Comparison of ENCODE assay signal across 8 cellular contexts in the genomic region with DNA sequence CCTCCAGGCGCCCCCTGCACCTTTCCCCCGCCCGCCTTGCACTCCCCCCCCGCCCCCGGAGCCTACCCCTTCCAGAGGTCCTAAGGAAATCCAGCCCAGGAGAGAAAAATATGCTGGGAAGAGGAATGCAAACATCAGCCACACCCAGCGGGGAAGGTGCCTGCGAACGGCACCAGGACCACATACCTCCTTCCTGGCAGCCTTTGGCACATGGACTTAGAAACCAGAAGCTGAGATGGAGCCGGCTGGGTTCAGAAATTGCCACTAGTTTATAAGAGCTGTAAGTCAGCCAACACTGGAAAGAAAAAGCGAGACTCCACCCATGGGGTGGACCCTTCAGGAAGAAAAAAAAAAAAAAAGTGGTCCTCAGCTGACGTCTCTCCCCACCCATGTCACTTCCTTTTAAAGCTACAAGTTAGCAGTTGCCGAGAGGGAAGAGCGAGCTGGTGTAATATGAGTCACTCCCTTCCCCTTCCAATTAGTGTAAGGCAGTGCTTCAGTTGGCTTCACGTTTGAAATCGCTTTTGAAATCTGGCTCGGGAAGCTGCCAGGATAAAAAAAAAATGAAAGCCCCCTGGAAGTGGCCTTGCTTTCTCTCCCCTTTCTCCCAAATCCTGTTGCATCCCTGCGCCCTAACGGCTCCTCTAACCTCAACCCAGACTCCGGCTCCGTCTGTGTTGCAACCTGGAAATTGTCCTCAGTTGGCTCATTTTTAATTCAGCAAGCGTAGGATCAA. TPM values are rescaled to one million over a fixed set of nuclear protein-coding genes. Genes with fewer than 3 reads are reported as not detected.
DNase-seq lines count a peak whose midpoint lies in the region; ATAC-seq, FAIRE-seq and TF ChIP-seq lines count a peak whose summit lies in the region.

AGPAT4 (minus strand) TSS at position 310 of the 736 bp plus-strand sequence. CDS start 41,848 bp downstream, outside the sequence.

- TF ChIP-seq CTCF in AG09309 (IDR thresholded peaks at IDR 0.05; ENCODE audit: control insufficient read depth, insufficient read depth, low read depth, low read length, missing control alignments) (no peak), kidney (IDR thresholded peaks at IDR 0.05; ENCODE audit: borderline replicate concordance, extremely low read depth, insufficient read depth) (no peak)

- H3K9ac ChIP-seq in kidney (ENCODE audit: low read length in 2 of 2): peak within 1 kb of the TSS; percentile 74 to 75

- H3K27ac ChIP-seq in kidney (ENCODE audit: low read depth in 2 of 2, low read length in 2 of 2): peak within 1 kb of the TSS; percentile 13 to 44

- FAIRE-seq in kidney (lab: Jason Lieb, UNC): peak; percentile 97

- TF ChIP-seq POLR2A in GM18951 (IDR thresholded peaks at IDR 0.05; ENCODE audit: extremely low read depth, insufficient read depth, insufficient read length): peak; percentile 41

- H3K9me3 ChIP-seq in kidney (ENCODE audit: control insufficient read depth in 1 of 2, low read length in 2 of 2): no peaks in the 10 kb centered on the region

- ATAC-seq in HG03159 (IDR thresholded peaks at IDR 0.05; ENCODE audit: unreplicated experiment): peak; percentile 95

- H3K36me3 ChIP-seq in kidney (ENCODE audit: control insufficient read depth in 1 of 2, insufficient read depth in 2 of 2, low read length in 2 of 2): no peaks in the 10 kb centered on the region

- intact Hi-C loops in kidney (cut with DNase I): no loop called here

- H3K4me1 ChIP-seq in kidney (ENCODE audit: control insufficient read depth in 1 of 2, insufficient read depth in 1 of 2, low read depth in 1 of 2, low read length in 2 of 2): peaks cover 0 to 5% of the 10 kb centered on the region in 2 donors

- in situ Hi-C loops in GM18951 (cut with MboI; ENCODE audit: low sequenced_read_pairs, unreplicated experiment): no loop called here

- DNase-seq in AG09309 (ENCODE audit: low read depth) (peak; percentile 93), NCI-H345 treated with DMSO at 0.1 percent for 48 hours (lab: John Stamatoyannopoulos, UW; ENCODE audit: unreplicated experiment) (peak; percentile 59), cerebellum (ENCODE audit: low spot score) (peak; percentile 85), kidney (no peak)
- peak in 3 of 4 experiments; percentile 10 to 38 (median 21) for DNase-seq in activated CD4-positive, CD25-positive, alpha-beta regulatory T cell (lab: John Stamatoyannopoulos, UW)
- peak; percentile 68 for DNase-seq in stimulated activated CD4-positive, alpha-beta T cell treated with anti-CD3 and anti-CD28 coated beads, Interleukin-15, amount 100 ng/mL, for 24 hours

- H3K4me3 ChIP-seq in AG09309 (ENCODE audit: control insufficient read depth, low read depth, low read length): peak within 1 kb of the TSS; percentile 74
- peak within 1 kb of the TSS; percentile 63 to 79 for H3K4me3 ChIP-seq in kidney (ENCODE audit: low read length in 2 of 2)

RNA-seq across cellular contexts. Expression of gene AGPAT4, which starts in this region (rescaled TPM):
- total RNA-seq in cerebellum (78.3 TPM), kidney (12.3 TPM)
- 3.3 TPM for polyA plus RNA-seq in kidney (ENCODE audit: insufficient read depth, low read depth, low replicate concordance)
